In the genomic region with DNA sequence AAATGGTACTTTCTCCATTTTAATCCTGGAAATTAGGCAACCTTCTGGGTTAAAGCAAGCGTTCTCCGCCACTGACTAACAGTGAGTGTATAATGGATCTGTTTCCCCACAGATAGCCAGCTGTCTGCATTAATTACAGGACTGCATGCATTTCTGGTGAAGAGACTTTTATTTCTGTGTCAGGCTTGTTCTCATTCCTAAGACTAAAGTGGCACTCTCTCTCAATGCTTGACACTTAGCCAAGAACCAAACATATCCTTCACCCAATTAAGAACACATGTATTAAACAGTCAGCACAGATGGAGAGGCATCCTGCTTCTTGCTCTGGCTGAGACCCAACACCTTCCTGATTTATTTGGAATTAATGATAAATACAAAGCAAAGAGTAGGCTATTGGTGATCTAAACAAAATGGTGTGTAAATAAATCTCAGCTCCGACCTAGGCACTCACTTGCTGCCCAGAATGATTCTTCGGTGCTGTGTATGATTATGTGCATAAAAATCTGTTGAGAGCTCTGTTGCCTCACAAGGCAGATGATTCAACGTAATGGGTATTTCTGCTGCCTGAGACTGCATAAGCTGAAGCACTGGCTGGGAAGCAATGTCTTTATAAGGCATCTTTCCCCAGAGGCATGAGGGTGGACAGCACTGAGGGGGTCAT, we compare ENCODE assay signal across 14 cellular contexts. TPM values are rescaled to one million over a fixed set of nuclear protein-coding genes. Genes with fewer than 3 reads are reported as not detected.
DNase-seq lines count a peak whose midpoint lies in the region; ATAC-seq, FAIRE-seq and TF ChIP-seq lines count a peak whose summit lies in the region.
"Had no signal": no experiment of that assay in that cellular context is flagged by ENCODE, and none has a peak within 500 bp of the region (broad histone marks: within the 10 kb centered on the region; RNA-seq: fewer than 3 reads in every experiment).

No MANE protein-coding gene starts in this region.

- no peaks in the 10 kb centered on the region for H3K4me1 Mint-ChIP-seq in activated CD4-positive, alpha-beta memory T cell treated with anti-CD3 and anti-CD28 coated beads, Interleukin-2, amount 10 ng/mL, durations not matched to agents 7 days and 5 days

- TF ChIP-seq POLR2A in A549 (IDR thresholded peaks at IDR 0.05; ENCODE audit: low read length): no peak

- FAIRE-seq in A549 (lab: Jason Lieb, UNC) (no peak), GM19239 (lab: Jason Lieb, UNC) (no peak)

- H3K27ac ChIP-seq in A549: no peak overlapping the region
- H3K27ac ChIP-seq: VCaP had no signal

- peak; percentile 24 to 46; a peak in 2 of 6 replicates for ATAC-seq in A549
- ATAC-seq: natural killer cell treated with Interleukin-12 subunit alpha and Interleukin-12 subunit beta and Interleukin-15 and Interleukin-18, amount 100 ng/mL, for 72 hours had no signal

- H3K36me3 ChIP-seq in BE2C: peaks cover 87% of the 10 kb centered on the region

- H3K9me3 ChIP-seq in A549: no peaks in the 10 kb centered on the region
- no peaks in the 10 kb centered on the region for H3K9me3 ChIP-seq in BE2C

- CTCF ChIA-PET in A549 (lab: Yijun Ruan, JAX): interaction anchor here (0.8 to 1.4 kb wide), 3 partner anchors 9 to 55 kb away, joined by 3 read pairs; no protein-coding TSS in a partner anchor
- CTCF ChIA-PET in activated CD4-positive, alpha-beta memory T cell treated with anti-CD3 and anti-CD28 coated beads, Interleukin-2, amount 10 ng/mL, durations not matched to agents 7 days and 5 days (lab: Charles Lee): interaction anchor here (1.3 kb wide), 1 partner anchor 16 kb away, joined by 5 read pairs; no protein-coding TSS in a partner anchor

- no peak for TF ChIP-seq RAD21 in A549 (conservative IDR thresholded peaks at IDR 0.05 in 1 of 2, IDR thresholded peaks at IDR 0.05 in 1 of 2)

- no peak overlapping the region for H3K27ac Mint-ChIP-seq in activated CD4-positive, alpha-beta memory T cell treated with anti-CD3 and anti-CD28 coated beads, Interleukin-2, amount 10 ng/mL, durations not matched to agents 7 days and 5 days
- H3K27ac Mint-ChIP-seq: activated naive CD4-positive, alpha-beta T cell treated with anti-CD3 and anti-CD28 coated beads, Interleukin-2, amount 50 U/mL, for 24 hours; natural killer cell treated with Interleukin-12 subunit alpha and Interleukin-12 subunit beta and Interleukin-15 and Interleukin-18, amount 100 ng/mL, for 72 hours had no signal

- H3K9me3 Mint-ChIP-seq in activated CD4-positive, alpha-beta memory T cell treated with anti-CD3 and anti-CD28 coated beads, Interleukin-2, amount 10 ng/mL, durations not matched to agents 7 days and 5 days: no peaks in the 10 kb centered on the region
- H3K9me3 Mint-ChIP-seq: activated naive CD4-positive, alpha-beta T cell treated with anti-CD3 and anti-CD28 coated beads, Interleukin-2, amount 50 U/mL, for 24 hours; natural killer cell treated with Interleukin-12 subunit alpha and Interleukin-12 subunit beta and Interleukin-15 and Interleukin-18, amount 100 ng/mL, for 72 hours had no signal

- no peak overlapping the region for H3K4me2 ChIP-seq in A549

- WGBS in A549 (ENCODE audit: missing lambda C conversion rate): 82% methylated on average over 5 of the region's 5 CpGs

- H3K4me3 Mint-ChIP-seq in activated CD4-positive, alpha-beta memory T cell treated with anti-CD3 and anti-CD28 coated beads, Interleukin-2, amount 10 ng/mL, durations not matched to agents 7 days and 5 days: no peak overlapping the region
- H3K4me3 Mint-ChIP-seq: activated naive CD4-positive, alpha-beta T cell treated with anti-CD3 and anti-CD28 coated beads, Interleukin-2, amount 50 U/mL, for 24 hours; natural killer cell treated with Interleukin-12 subunit alpha and Interleukin-12 subunit beta and Interleukin-15 and Interleukin-18, amount 100 ng/mL, for 72 hours had no signal

- H3K4me1 ChIP-seq in A549 (no peaks in the 10 kb centered on the region), BE2C (no peaks in the 10 kb centered on the region)

- TF ChIP-seq CTCF in A549 (IDR thresholded peaks at IDR 0.05) (no peak), BE2C (IDR thresholded peaks at IDR 0.05; ENCODE audit: low read depth, low read length) (no peak)

- no peak for TF ChIP-seq EP300 in A549 (IDR thresholded peaks at IDR 0.05)

- H3K4me3 ChIP-seq in A549 (no peak overlapping the region), BE2C (ENCODE audit: low read depth, low read length) (no peak overlapping the region)

- DNase-seq in A549 (ENCODE audit: low read depth in 1 of 2, low spot score in 1 of 2) (no peak), NCI-H1436 (lab: John Stamatoyannopoulos, UW) (peak; percentile 48), cerebellum (ENCODE audit: low spot score) (peak; percentile 35), medulla oblongata (ENCODE audit: extremely low spot score) (peak; percentile 27), cerebellar nuclear complex (lab: John Stamatoyannopoulos, UW) (no peak), GM19239 (ENCODE audit: insufficient read length, low spot score) (no peak), BE2C (no peak)
- DNase-seq in activated CD4-positive, alpha-beta memory T cell treated with anti-CD3 and anti-CD28 coated beads, Interleukin-2, amount 10 ng/mL, durations not matched to agents 7 days and 5 days: no peak
- DNase-seq: AML-193, NCI-H510A had no signal

- POLR2A ChIA-PET in A549 (lab: Yijun Ruan, JAX): interaction anchor here (0.5 to 1.3 kb wide), 2 partner anchors 13 to 16 kb away, joined by 4 read pairs; no protein-coding TSS in a partner anchor
- POLR2A ChIA-PET in activated CD4-positive, alpha-beta memory T cell treated with anti-CD3 and anti-CD28 coated beads, Interleukin-2, amount 10 ng/mL, durations not matched to agents 7 days and 5 days (lab: Charles Lee): interaction anchor here (1.0 kb wide), 1 partner anchor 16 kb away, joined by 3 read pairs; no protein-coding TSS in a partner anchor

- no peaks in the 10 kb centered on the region for H3K27me3 Mint-ChIP-seq in activated CD4-positive, alpha-beta memory T cell treated with anti-CD3 and anti-CD28 coated beads, Interleukin-2, amount 10 ng/mL, durations not matched to agents 7 days and 5 days
- H3K27me3 Mint-ChIP-seq: activated naive CD4-positive, alpha-beta T cell treated with anti-CD3 and anti-CD28 coated beads, Interleukin-2, amount 50 U/mL, for 24 hours; natural killer cell treated with Interleukin-12 subunit alpha and Interleukin-12 subunit beta and Interleukin-15 and Interleukin-18, amount 100 ng/mL, for 72 hours had no signal

- peaks cover 43% of the 10 kb centered on the region for H3K36me3 Mint-ChIP-seq in activated CD4-positive, alpha-beta memory T cell treated with anti-CD3 and anti-CD28 coated beads, Interleukin-2, amount 10 ng/mL, durations not matched to agents 7 days and 5 days (ENCODE audit: low read depth)

- H3K27me3 ChIP-seq in BE2C: no peaks in the 10 kb centered on the region

TF ChIP-seq in A549, 52 proteins besides CTCF, POLR2A, EP300 and RAD21 (continues in another document):
- TF ChIP-seq, protein P1, sequence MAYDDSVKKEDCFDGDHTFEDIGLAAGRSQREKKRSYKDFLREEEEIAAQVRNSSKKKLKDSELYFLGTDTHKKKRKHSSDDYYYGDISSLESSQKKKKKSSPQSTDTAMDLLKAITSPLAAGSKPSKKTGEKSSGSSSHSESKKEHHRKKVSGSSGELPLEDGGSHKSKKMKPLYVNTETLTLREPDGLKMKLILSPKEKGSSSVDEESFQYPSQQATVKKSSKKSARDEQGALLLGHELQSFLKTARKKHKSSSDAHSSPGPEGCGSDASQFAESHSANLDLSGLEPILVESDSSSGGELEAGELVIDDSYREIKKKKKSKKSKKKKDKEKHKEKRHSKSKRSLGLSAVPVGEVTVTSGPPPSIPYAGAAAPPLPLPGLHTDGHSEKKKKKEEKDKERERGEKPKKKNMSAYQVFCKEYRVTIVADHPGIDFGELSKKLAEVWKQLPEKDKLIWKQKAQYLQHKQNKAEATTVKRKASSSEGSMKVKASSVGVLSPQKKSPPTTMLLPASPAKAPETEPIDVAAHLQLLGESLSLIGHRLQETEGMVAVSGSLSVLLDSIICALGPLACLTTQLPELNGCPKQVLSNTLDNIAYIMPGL (CRISPR knock-in tag; IDR thresholded peaks at IDR 0.05; ENCODE audit: borderline replicate concordance): no peak

RNA-seq across cellular contexts. Expression of a gene that starts 16.8 kb away (rescaled TPM):
- polyA plus RNA-seq in A549 (2011; rRNA removed): 182 and 233 TPM in 2 replicates
- 43.8 and 44.0 TPM in 2 replicates for polyA plus RNA-seq in A549 (2012; cell fraction: cytosol; rRNA removed)
- 25.1 and 38.1 TPM in 2 replicates for polyA plus RNA-seq in A549 (2012; cell fraction: nucleus; rRNA removed)
- polyA plus RNA-seq in A549 (2017; fragmentation: RNase III; extraction: RNeasy Plus Mini Kit Qiagen cat#74134 plus additional on column Dnase treatment): 186 to 198 TPM (median 192 TPM) in 3 replicates
- polyA minus RNA-seq in A549 (2011; rRNA and poly(A)+ RNA removed): 53.6 and 71.7 TPM in 2 replicates
- total RNA-seq in cerebellum: 44.6 TPM
- total RNA-seq in activated CD4-positive, alpha-beta memory T cell treated with anti-CD3 and anti-CD28 coated beads, Interleukin-2, amount 10 ng/mL, durations not matched to agents 7 days and 5 days: 10 to 100 TPM; 34.3 to 36.3 TPM
- 159 TPM for polyA plus RNA-seq in BE2C (2012; ENCODE audit: insufficient read depth, insufficient read length, low read depth)

RNA-seq across cellular contexts. Expression of a gene that starts 19.6 kb away (rescaled TPM):
- polyA plus RNA-seq in A549 (2011; rRNA removed) (not detected in 2 replicates), A549 (2017; fragmentation: RNase III; extraction: RNeasy Plus Mini Kit Qiagen cat#74134 plus additional on column Dnase treatment) (not detected in 3 replicates)
- polyA plus RNA-seq in A549 (2012; cell fraction: cytosol; rRNA removed): not detected in 2 replicates
- polyA plus RNA-seq in A549 (2012; cell fraction: nucleus; rRNA removed): not detected in 2 replicates
- polyA minus RNA-seq in A549 (2011; rRNA and poly(A)+ RNA removed): not detected in 2 replicates
- total RNA-seq in cerebellum: 0.45 TPM
- total RNA-seq in activated CD4-positive, alpha-beta memory T cell treated with anti-CD3 and anti-CD28 coated beads, Interleukin-2, amount 10 ng/mL, durations not matched to agents 7 days and 5 days: not detected
- polyA plus RNA-seq in BE2C (2012; ENCODE audit: insufficient read depth, insufficient read length, low read depth): 5.5 TPM
- total RNA-seq: glomerular endothelial cell; natural killer cell treated with Interleukin-12 subunit alpha and Interleukin-12 subunit beta and Interleukin-15 and Interleukin-18, amount 100 ng/mL, for 72 hours had no signal

RNA-seq across cellular contexts. Expression of a gene that starts 35.8 kb away (rescaled TPM):
- polyA plus RNA-seq in A549 (2011; rRNA removed): 5.4 and 5.6 TPM in 2 replicates
- 1.7 and 1.8 TPM in 2 replicates for polyA plus RNA-seq in A549 (2012; cell fraction: cytosol; rRNA removed)
- 4.9 and 5.3 TPM in 2 replicates for polyA plus RNA-seq in A549 (2012; cell fraction: nucleus; rRNA removed)
- 3.6 to 7.3 TPM (median 4.7 TPM) in 3 replicates for polyA plus RNA-seq in A549 (2017; fragmentation: RNase III; extraction: RNeasy Plus Mini Kit Qiagen cat#74134 plus additional on column Dnase treatment)
- 5.0 and 6.4 TPM in 2 replicates for polyA minus RNA-seq in A549 (2011; rRNA and poly(A)+ RNA removed)
- total RNA-seq in cerebellum: 79.1 TPM
- total RNA-seq in activated CD4-positive, alpha-beta memory T cell treated with anti-CD3 and anti-CD28 coated beads, Interleukin-2, amount 10 ng/mL, durations not matched to agents 7 days and 5 days: 1 to 10 TPM; 4.8 to 5.3 TPM
- polyA plus RNA-seq in BE2C (2012; ENCODE audit: insufficient read depth, insufficient read length, low read depth): 90.5 TPM

Comparison
In these comparisons a context has a peak if more than half of its experiments do, and no peak if none do; other contexts are left out.
1. DNase-seq: peak in NCI-H1436 (single experiment), cerebellum (single experiment) and medulla oblongata (single experiment); none in A549 (0 of 2), cerebellar nuclear complex (0 of 2), activated CD4-positive, alpha-beta memory T cell treated with anti-CD3 and anti-CD28 coated beads, Interleukin-2, amount 10 ng/mL, durations not matched to agents 7 days and 5 days (single experiment), GM19239 (single experiment) and BE2C (single experiment).
2. RNA of a gene that starts 35.8 kb away (total RNA-seq): 79.1 TPM in cerebellum (single experiment); 4.8 to 5.3 TPM in activated CD4-positive, alpha-beta memory T cell treated with anti-CD3 and anti-CD28 coated beads, Interleukin-2, amount 10 ng/mL, durations not matched to agents 7 days and 5 days; every median in the first group is over 10 times any median in the second.